ENCODE assay signal across 2 cellular contexts in the genomic region with DNA sequence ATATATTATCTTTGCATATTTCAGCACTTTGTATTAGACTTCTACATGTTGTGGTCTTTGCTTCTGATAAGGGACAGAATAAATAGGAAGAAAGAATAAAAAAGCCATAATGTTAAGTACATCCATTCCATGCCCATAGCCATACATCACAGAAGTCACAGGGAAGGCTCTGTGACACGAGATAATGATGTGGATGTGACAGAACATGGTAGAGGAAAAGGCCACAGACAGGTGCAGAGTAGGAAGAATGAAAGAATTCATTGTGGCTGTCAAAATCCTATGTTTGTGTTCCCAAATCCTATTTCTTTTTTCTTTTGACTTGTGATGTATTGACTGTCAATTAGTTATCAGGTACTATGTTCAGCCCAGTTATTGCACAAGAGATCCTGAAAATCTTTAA.
TF ChIP-seq lines count a peak whose summit lies in the region.

No MANE protein-coding gene starts in this region.

TF ChIP-seq in GM12891, 5 proteins besides CTCF, POLR2A, EP300 and RAD21:
- TF ChIP-seq TAF1 (IDR thresholded peaks at IDR 0.05; ENCODE audit: low read depth, low read length) = no peak
- TF ChIP-seq SPI1 (IDR thresholded peaks at IDR 0.05; ENCODE audit: low read depth, low read length) = no peak
- TF ChIP-seq PAX5 (IDR thresholded peaks at IDR 0.05; ENCODE audit: insufficient read depth, low read length, severe bottlenecking) = no peak
- no peak for TF ChIP-seq POLR2AphosphoS5 (IDR thresholded peaks at IDR 0.05; ENCODE audit: low read depth, low read length)
- no peak for TF ChIP-seq POU2F2 (IDR thresholded peaks at IDR 0.05; ENCODE audit: low read depth, low read length)

TF ChIP-seq in IMR-90, 13 proteins besides CTCF, POLR2A, EP300 and RAD21:
- TF ChIP-seq MXI1 (IDR thresholded peaks at IDR 0.05; ENCODE audit: borderline replicate concordance, low read depth, low read length) (no peak), RFX5 (IDR thresholded peaks at IDR 0.05; ENCODE audit: low read depth, low read length) (no peak), CEBPB (IDR thresholded peaks at IDR 0.05; ENCODE audit: low read depth, low read length) (0 out of 2 replicates have a peak, but pooled peaks have one; percentile 34), MAZ (IDR thresholded peaks at IDR 0.05; ENCODE audit: borderline replicate concordance, low read depth, low read length) (no peak), SMC3 (IDR thresholded peaks at IDR 0.05; ENCODE audit: low read depth, low read length) (no peak)
